In the genomic region with DNA sequence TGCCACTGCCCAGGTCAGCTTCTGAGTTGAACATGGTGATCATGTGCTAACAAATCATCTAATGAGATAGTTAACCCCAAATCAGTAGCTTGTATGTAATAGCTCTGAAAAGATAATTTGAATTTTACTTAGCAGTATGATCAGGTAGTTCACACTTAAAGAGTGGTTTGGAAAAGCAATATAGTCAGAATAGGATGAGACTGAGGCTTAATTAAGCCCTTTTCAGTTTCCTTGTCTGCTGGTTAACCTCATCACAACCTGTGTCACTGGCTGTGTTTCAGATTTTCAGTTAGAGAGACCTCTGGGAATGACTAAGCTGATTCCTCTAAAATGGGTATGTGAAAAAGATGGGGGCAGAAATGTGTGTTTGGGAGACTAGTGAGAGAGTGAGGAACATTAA, we compare ENCODE assay signal across 11 cellular contexts. TPM values are rescaled to one million over a fixed set of nuclear protein-coding genes. Genes with fewer than 3 reads are reported as not detected.
A peak's percentile ranks its signal among the peaks of the same experiment; 100 is the strongest.
DNase-seq lines count a peak whose midpoint lies in the region; ATAC-seq, FAIRE-seq and TF ChIP-seq lines count a peak whose summit lies in the region.
"Had no signal": no experiment of that assay in that cellular context is flagged by ENCODE, and none has a peak within 500 bp of the region (broad histone marks: within the 10 kb centered on the region; RNA-seq: fewer than 3 reads in every experiment).

No MANE protein-coding gene starts in this region.

- H3K4me3 ChIP-seq in GM23248 (no peak overlapping the region), testis (no peak overlapping the region)

- H3K4me2 ChIP-seq in GM23248 (ENCODE audit: unreplicated experiment): no peak overlapping the region

- H3K9me2 ChIP-seq in GM23248 (ENCODE audit: insufficient read depth): no peaks in the 10 kb centered on the region

- POLR2A ChIA-PET in activated CD4-positive, alpha-beta memory T cell treated with anti-CD3 and anti-CD28 coated beads, Interleukin-2, amount 10 ng/mL, durations not matched to agents 7 days and 5 days (lab: Charles Lee): interaction anchor here (0.9 to 6.8 kb wide), 8 partner anchors 14 to 237 kb away, joined by 3 to 50 read pairs (median 4); a partner anchor contains a TSS

- no peak for DNase-seq in GM12891 (ENCODE audit: insufficient read length, low spot score)
- DNase-seq in activated CD4-positive, alpha-beta memory T cell treated with anti-CD3 and anti-CD28 coated beads, Interleukin-2, amount 10 ng/mL, durations not matched to agents 7 days and 5 days: no peak
- no peak for DNase-seq in DMS114 treated with DMSO at 0.1 percent for 48 hours (lab: John Stamatoyannopoulos, UW; ENCODE audit: unreplicated experiment)
- no peak for DNase-seq in GM23248
- no peak for DNase-seq in testis
- DNase-seq: activated CD4-positive, alpha-beta T cell treated with anti-CD3 and anti-CD28 coated beads for 48 hours; DMS 273 treated with DMSO at 0.1 percent for 48 hours had no signal

- H3K9ac ChIP-seq in GM23248: no peak overlapping the region

- H3K27ac Mint-ChIP-seq in activated CD4-positive, alpha-beta memory T cell treated with anti-CD3 and anti-CD28 coated beads, Interleukin-2, amount 10 ng/mL, durations not matched to agents 7 days and 5 days: peak overlapping the region; percentile 84

- H3K9me3 Mint-ChIP-seq in activated CD4-positive, alpha-beta memory T cell treated with anti-CD3 and anti-CD28 coated beads, Interleukin-2, amount 10 ng/mL, durations not matched to agents 7 days and 5 days: peaks cover 5% of the 10 kb centered on the region

- H3K36me3 ChIP-seq in GM23248 (ENCODE audit: low read depth): no peaks in the 10 kb centered on the region
- H3K36me3 ChIP-seq in testis (ENCODE audit: low read depth, missing control alignments): no peaks in the 10 kb centered on the region

- intact Hi-C loops in testis (cut with DNase I; ENCODE audit: low total_unique reads): no loop called here

- no peak for TF ChIP-seq CTCF in testis (IDR thresholded peaks at IDR 0.05)

- no peaks in the 10 kb centered on the region for H3K79me2 ChIP-seq in GM23248 (ENCODE audit: insufficient read depth)

- H3K4me1 ChIP-seq in GM23248 (ENCODE audit: insufficient read depth) (no peaks in the 10 kb centered on the region), testis (no peaks in the 10 kb centered on the region)

- no peak for TF ChIP-seq POLR2A in GM12891 (IDR thresholded peaks at IDR 0.05; ENCODE audit: low read depth, low read length)
- TF ChIP-seq POLR2A in testis (IDR thresholded peaks at IDR 0.05): no peak

- in situ Hi-C loops in GM23248 (cut with MboI): no loop called here

- H3K27me3 ChIP-seq in GM23248 (replicated peaks; ENCODE audit: insufficient read depth): no peaks in the 10 kb centered on the region
- no peaks in the 10 kb centered on the region for H3K27me3 ChIP-seq in testis

- H3K36me3 Mint-ChIP-seq in activated CD4-positive, alpha-beta memory T cell treated with anti-CD3 and anti-CD28 coated beads, Interleukin-2, amount 10 ng/mL, durations not matched to agents 7 days and 5 days (ENCODE audit: low read depth): peaks cover 19% of the 10 kb centered on the region

- H3K27ac ChIP-seq in GM23248 (no peak overlapping the region), testis (no peak overlapping the region)

- peaks cover 57% of the 10 kb centered on the region for H3K4me1 Mint-ChIP-seq in activated CD4-positive, alpha-beta memory T cell treated with anti-CD3 and anti-CD28 coated beads, Interleukin-2, amount 10 ng/mL, durations not matched to agents 7 days and 5 days

- peak; percentile 99 for FAIRE-seq in GM12891 (lab: Jason Lieb, UNC)
- FAIRE-seq: HTR-8/SVneo had no signal

- no peaks in the 10 kb centered on the region for H3F3A ChIP-seq in GM23248 (ENCODE audit: insufficient read depth)

- H2AFZ ChIP-seq in GM23248: no peak overlapping the region

- H3K4me3 Mint-ChIP-seq in activated CD4-positive, alpha-beta memory T cell treated with anti-CD3 and anti-CD28 coated beads, Interleukin-2, amount 10 ng/mL, durations not matched to agents 7 days and 5 days: peak overlapping the region; percentile 5

- no peaks in the 10 kb centered on the region for H4K20me1 ChIP-seq in GM23248 (ENCODE audit: insufficient read depth)

- ATAC-seq in GM19372 (IDR thresholded peaks at IDR 0.05; ENCODE audit: low read depth, unreplicated experiment) (peak; percentile 74), HG02981 (IDR thresholded peaks at IDR 0.05; ENCODE audit: unreplicated experiment) (peak; percentile 89), SK-N-SH treated with all-trans-retinoic acid at 6 μM for 48 hours (no peak)

- H3K9me3 ChIP-seq in GM23248 (ENCODE audit: low read depth): no peaks in the 10 kb centered on the region
- no peaks in the 10 kb centered on the region for H3K9me3 ChIP-seq in testis

- no peaks in the 10 kb centered on the region for H3K27me3 Mint-ChIP-seq in activated CD4-positive, alpha-beta memory T cell treated with anti-CD3 and anti-CD28 coated beads, Interleukin-2, amount 10 ng/mL, durations not matched to agents 7 days and 5 days

- CTCF ChIA-PET in activated CD4-positive, alpha-beta memory T cell treated with anti-CD3 and anti-CD28 coated beads, Interleukin-2, amount 10 ng/mL, durations not matched to agents 7 days and 5 days (lab: Charles Lee): no interaction called here

TF ChIP-seq in GM12891, 5 proteins besides CTCF, POLR2A, EP300 and RAD21:
- TF ChIP-seq TAF1 (IDR thresholded peaks at IDR 0.05; ENCODE audit: low read depth, low read length) (no peak), POLR2AphosphoS5 (IDR thresholded peaks at IDR 0.05; ENCODE audit: low read depth, low read length) (no peak)

TF ChIP-seq in SK-N-SH treated with all-trans-retinoic acid at 6 μM for 48 hours, 23 proteins besides CTCF, POLR2A, EP300 and RAD21:
- TF ChIP-seq TOX (CRISPR knock-in tag; IDR thresholded peaks at IDR 0.05; ENCODE audit: borderline replicate concordance) (no peak), ZNF8 (CRISPR knock-in tag; IDR thresholded peaks at IDR 0.05) (no peak), ZNF70 (CRISPR knock-in tag; IDR thresholded peaks at IDR 0.05) (no peak), GLIS3 (CRISPR knock-in tag; IDR thresholded peaks at IDR 0.05) (no peak), ZNF565 (CRISPR knock-in tag; conservative IDR thresholded peaks at IDR 0.05; ENCODE audit: low read depth) (no peak), ESRRG (CRISPR knock-in tag; IDR thresholded peaks at IDR 0.05) (no peak), ISL1 (CRISPR knock-in tag; IDR thresholded peaks at IDR 0.05) (no peak), ZFP3 (CRISPR knock-in tag; IDR thresholded peaks at IDR 0.05) (no peak)
- TF ChIP-seq, protein P1, sequence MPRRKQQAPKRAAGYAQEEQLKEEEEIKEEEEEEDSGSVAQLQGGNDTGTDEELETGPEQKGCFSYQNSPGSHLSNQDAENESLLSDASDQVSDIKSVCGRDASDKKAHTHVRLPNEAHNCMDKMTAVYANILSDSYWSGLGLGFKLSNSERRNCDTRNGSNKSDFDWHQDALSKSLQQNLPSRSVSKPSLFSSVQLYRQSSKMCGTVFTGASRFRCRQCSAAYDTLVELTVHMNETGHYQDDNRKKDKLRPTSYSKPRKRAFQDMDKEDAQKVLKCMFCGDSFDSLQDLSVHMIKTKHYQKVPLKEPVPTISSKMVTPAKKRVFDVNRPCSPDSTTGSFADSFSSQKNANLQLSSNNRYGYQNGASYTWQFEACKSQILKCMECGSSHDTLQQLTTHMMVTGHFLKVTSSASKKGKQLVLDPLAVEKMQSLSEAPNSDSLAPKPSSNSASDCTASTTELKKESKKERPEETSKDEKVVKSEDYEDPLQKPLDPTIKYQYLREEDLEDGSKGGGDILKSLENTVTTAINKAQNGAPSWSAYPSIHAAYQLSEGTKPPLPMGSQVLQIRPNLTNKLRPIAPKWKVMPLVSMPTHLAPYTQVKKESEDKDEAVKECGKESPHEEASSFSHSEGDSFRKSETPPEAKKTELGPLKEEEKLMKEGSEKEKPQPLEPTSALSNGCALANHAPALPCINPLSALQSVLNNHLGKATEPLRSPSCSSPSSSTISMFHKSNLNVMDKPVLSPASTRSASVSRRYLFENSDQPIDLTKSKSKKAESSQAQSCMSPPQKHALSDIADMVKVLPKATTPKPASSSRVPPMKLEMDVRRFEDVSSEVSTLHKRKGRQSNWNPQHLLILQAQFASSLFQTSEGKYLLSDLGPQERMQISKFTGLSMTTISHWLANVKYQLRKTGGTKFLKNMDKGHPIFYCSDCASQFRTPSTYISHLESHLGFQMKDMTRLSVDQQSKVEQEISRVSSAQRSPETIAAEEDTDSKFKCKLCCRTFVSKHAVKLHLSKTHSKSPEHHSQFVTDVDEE (CRISPR knock-in tag; IDR thresholded peaks at IDR 0.05): no peak

RNA-seq across cellular contexts. Expression of a gene that starts 38.1 kb away (rescaled TPM):
- 1.1 TPM for polyA plus RNA-seq in GM12891 (2012; ENCODE audit: low read depth, missing spikeins)
- 10 to 100 TPM; 27.0 to 29.0 TPM for total RNA-seq in activated CD4-positive, alpha-beta memory T cell treated with anti-CD3 and anti-CD28 coated beads, Interleukin-2, amount 10 ng/mL, durations not matched to agents 7 days and 5 days
- total RNA-seq in GM23248 (2014; rRNA removed; shearing (Covaris generic)): not detected in 2 replicates
- polyA plus RNA-seq in GM23248 (2016; fragmentation: Nextera tagmentation; extraction: Ambion mirVana) (not detected in 2 replicates), testis (ENCODE audit: insufficient read depth, low read depth, low replicate concordance) (0.33 TPM)
- 1 to 10 TPM in 1 of 2 donors, under 1 TPM in 1; 0.08 to 1.1 TPM for total RNA-seq in testis

Comparison
In these comparisons a context has a peak if more than half of its experiments do, and no peak if none do; other contexts are left out.
1. RNA of a gene that starts 38.1 kb away (total RNA-seq): 27.0 to 29.0 TPM in activated CD4-positive, alpha-beta memory T cell treated with anti-CD3 and anti-CD28 coated beads, Interleukin-2, amount 10 ng/mL, durations not matched to agents 7 days and 5 days; 0.08 to 1.1 TPM in testis and not detected in GM23248; every median in the first group is over 10 times any median in the second.